In genomic region chr20:57274299-57274698, GRCh38 we compare ENCODE assay signal across 35 cellular contexts. TPM values are rescaled to one million over a fixed set of nuclear protein-coding genes. Genes with fewer than 3 reads are reported as not detected.
"Had no signal": no experiment of that assay in that cellular context is flagged by ENCODE, and none has a peak within 500 bp of the region (broad histone marks: within the 10 kb centered on the region; RNA-seq: fewer than 3 reads in every experiment).

No MANE protein-coding gene starts in this region.

- H3K4me1 Mint-ChIP-seq: activated CD4-positive, alpha-beta T cell treated with anti-CD3 and anti-CD28 coated beads for 36 hours; activated CD4-positive, alpha-beta T cell treated with anti-CD3 and anti-CD28 coated beads, Interleukin-2, amount 10 ng/mL, durations not matched to agents 24 days and 14 days; activated CD8-positive, alpha-beta memory T cell treated with anti-CD3 and anti-CD28 coated beads, Interleukin-2, amount 10 ng/mL, durations not matched to agents 7 days and 5 days; activated naive CD4-positive, alpha-beta T cell treated with anti-CD3 and anti-CD28 coated beads, Interleukin-2, amount 10 ng/mL, durations not matched to agents 7 days and 5 days; activated naive CD8-positive, alpha-beta T cell treated with anti-CD3 and anti-CD28 coated beads, Interleukin-2, amount 10 ng/mL, durations not matched to agents 7 days and 5 days; T-cell had no signal

- H3K9me3 ChIP-seq: body of pancreas, esophagus muscularis mucosa, gastrocnemius medialis, heart right ventricle had no signal

- H3K36me3 ChIP-seq: esophagus muscularis mucosa, gastrocnemius medialis, heart right ventricle, WERI-Rb-1 had no signal

- H3K27ac ChIP-seq: body of pancreas, esophagus muscularis mucosa, foreskin keratinocyte, gastrocnemius medialis, heart right ventricle, WERI-Rb-1 had no signal

- DNase-seq: activated CD4-positive, alpha-beta memory T cell treated with anti-CD3 and anti-CD28 coated beads for 36 hours; activated CD4-positive, alpha-beta T cell treated with anti-CD3 and anti-CD28 coated beads for 36 hours; activated CD4-positive, alpha-beta T cell treated with anti-CD3 and anti-CD28 coated beads, Interleukin-2, amount 10 ng/mL, durations not matched to agents 24 days and 14 days; activated CD4-positive, CD25-positive, alpha-beta regulatory T cell; activated CD4-positive, CD25-positive, alpha-beta regulatory T cell treated with anti-CD3 and anti-CD28 coated beads, Interleukin-2, amount 50 U/mL, for 72 hours; activated CD8-positive, alpha-beta memory T cell treated with anti-CD3 and anti-CD28 coated beads, Interleukin-2, amount 10 ng/mL, durations not matched to agents 7 days and 5 days; activated CD8-positive, alpha-beta memory T cell treated with anti-CD3 and anti-CD28 coated beads, Interleukin-2, amount 50 U/mL, for 4 hours; activated CD8-positive, alpha-beta T cell treated with anti-CD3 and anti-CD28 coated beads, Interleukin-2, amount 10 ng/mL, durations not matched to agents 7 days and 5 days; activated gamma-delta T cell; activated naive CD4-positive, alpha-beta T cell; activated naive CD4-positive, alpha-beta T cell treated with anti-CD3 and anti-CD28 coated beads, Interleukin-2, amount 10 ng/mL, durations not matched to agents 7 days and 5 days; activated naive CD8-positive, alpha-beta T cell treated with anti-CD3 and anti-CD28 coated beads, Interleukin-2, amount 10 ng/mL, durations not matched to agents 7 days and 5 days; activated T-cell treated with anti-CD3 and anti-CD28 coated beads, Interleukin-2, amount 50 U/mL, for 1 hour; activated T-cell treated with anti-CD3 and anti-CD28 coated beads, Interleukin-2, amount 50 U/mL, for 72 hours; anterior cingulate cortex; body of pancreas; caudate nucleus; cortex of kidney; dermis blood vessel endothelial cell; effector CD4-positive, alpha-beta T cell; effector memory CD8-positive, alpha-beta T cell; erythroblast; foreskin keratinocyte; gastrocnemius medialis; heart right ventricle; T-cell; T-helper 9 cell; WERI-Rb-1 had no signal

- H3K27ac Mint-ChIP-seq: activated CD4-positive, alpha-beta memory T cell treated with anti-CD3 and anti-CD28 coated beads for 36 hours; activated CD4-positive, alpha-beta T cell treated with anti-CD3 and anti-CD28 coated beads for 36 hours; activated CD4-positive, alpha-beta T cell treated with anti-CD3 and anti-CD28 coated beads, Interleukin-2, amount 10 ng/mL, durations not matched to agents 24 days and 14 days; activated CD8-positive, alpha-beta memory T cell treated with anti-CD3 and anti-CD28 coated beads, Interleukin-2, amount 10 ng/mL, durations not matched to agents 7 days and 5 days; activated CD8-positive, alpha-beta T cell treated with anti-CD3 and anti-CD28 coated beads, Interleukin-2, amount 10 ng/mL, durations not matched to agents 7 days and 5 days; activated naive CD4-positive, alpha-beta T cell treated with anti-CD3 and anti-CD28 coated beads, Interleukin-2, amount 50 U/mL, for 72 hours; activated naive CD8-positive, alpha-beta T cell treated with anti-CD3 and anti-CD28 coated beads, Interleukin-2, amount 10 ng/mL, durations not matched to agents 7 days and 5 days; activated T-cell treated with anti-CD3 and anti-CD28 coated beads, Interleukin-2, amount 50 U/mL, for 72 hours; effector memory CD8-positive, alpha-beta T cell; T-helper 1 cell treated with Interleukin-12 subunit alpha and Interleukin-12 subunit beta and Interleukin-4 antibody, amounts not matched to agents 30 μg/mL and 1 μg/mL, for 36 hours had no signal

- H3K4me1 ChIP-seq: body of pancreas, esophagus muscularis mucosa, gastrocnemius medialis, heart right ventricle had no signal

- H3K36me3 Mint-ChIP-seq: activated CD4-positive, alpha-beta memory T cell treated with anti-CD3 and anti-CD28 coated beads for 36 hours; activated CD8-positive, alpha-beta memory T cell treated with anti-CD3 and anti-CD28 coated beads, Interleukin-2, amount 10 ng/mL, durations not matched to agents 7 days and 5 days; activated naive CD4-positive, alpha-beta T cell treated with anti-CD3 and anti-CD28 coated beads, Interleukin-2, amount 10 ng/mL, durations not matched to agents 7 days and 5 days; activated naive CD4-positive, alpha-beta T cell treated with anti-CD3 and anti-CD28 coated beads, Interleukin-2, amount 50 U/mL, for 72 hours; activated naive CD8-positive, alpha-beta T cell treated with anti-CD3 and anti-CD28 coated beads, Interleukin-2, amount 10 ng/mL, durations not matched to agents 7 days and 5 days; T-cell had no signal

- H3K4me3 ChIP-seq: body of pancreas, esophagus muscularis mucosa, gastrocnemius medialis, heart right ventricle had no signal

- ATAC-seq: activated CD4-positive, alpha-beta T cell treated with anti-CD3 and anti-CD28 coated beads for 36 hours; activated CD8-positive, alpha-beta memory T cell treated with anti-CD3 and anti-CD28 coated beads, Interleukin-2, amount 10 ng/mL, durations not matched to agents 7 days and 5 days; activated CD8-positive, alpha-beta T cell treated with anti-CD3 and anti-CD28 coated beads, Interleukin-2, amount 10 ng/mL, durations not matched to agents 7 days and 5 days; activated naive CD4-positive, alpha-beta T cell treated with anti-CD3 and anti-CD28 coated beads, Interleukin-2, amount 50 U/mL, for 72 hours; activated T-cell treated with anti-CD3 and anti-CD28 coated beads, Interleukin-2, amount 50 U/mL, for 72 hours; body of pancreas; effector memory CD8-positive, alpha-beta T cell; foreskin keratinocyte; gastrocnemius medialis; heart right ventricle; T-cell had no signal

- H3K9me3 Mint-ChIP-seq: activated CD4-positive, alpha-beta memory T cell treated with anti-CD3 and anti-CD28 coated beads for 36 hours; activated CD4-positive, alpha-beta T cell treated with anti-CD3 and anti-CD28 coated beads, Interleukin-2, amount 10 ng/mL, durations not matched to agents 24 days and 14 days; activated naive CD4-positive, alpha-beta T cell treated with anti-CD3 and anti-CD28 coated beads, Interleukin-2, amount 10 ng/mL, durations not matched to agents 7 days and 5 days; activated naive CD4-positive, alpha-beta T cell treated with anti-CD3 and anti-CD28 coated beads, Interleukin-2, amount 50 U/mL, for 72 hours; activated naive CD8-positive, alpha-beta T cell treated with anti-CD3 and anti-CD28 coated beads, Interleukin-2, amount 10 ng/mL, durations not matched to agents 7 days and 5 days; activated T-cell treated with anti-CD3 and anti-CD28 coated beads, Interleukin-2, amount 50 U/mL, for 72 hours; effector memory CD8-positive, alpha-beta T cell; T-cell; T-helper 1 cell treated with Interleukin-12 subunit alpha and Interleukin-12 subunit beta and Interleukin-4 antibody, amounts not matched to agents 30 μg/mL and 1 μg/mL, for 36 hours had no signal

- H3K4me3 Mint-ChIP-seq: activated CD4-positive, alpha-beta memory T cell treated with anti-CD3 and anti-CD28 coated beads for 36 hours; activated CD4-positive, alpha-beta T cell treated with anti-CD3 and anti-CD28 coated beads for 36 hours; activated CD4-positive, alpha-beta T cell treated with anti-CD3 and anti-CD28 coated beads, Interleukin-2, amount 10 ng/mL, durations not matched to agents 24 days and 14 days; activated CD8-positive, alpha-beta memory T cell treated with anti-CD3 and anti-CD28 coated beads, Interleukin-2, amount 10 ng/mL, durations not matched to agents 7 days and 5 days; activated CD8-positive, alpha-beta T cell treated with anti-CD3 and anti-CD28 coated beads, Interleukin-2, amount 10 ng/mL, durations not matched to agents 7 days and 5 days; activated naive CD4-positive, alpha-beta T cell treated with anti-CD3 and anti-CD28 coated beads, Interleukin-2, amount 10 ng/mL, durations not matched to agents 7 days and 5 days; activated naive CD8-positive, alpha-beta T cell treated with anti-CD3 and anti-CD28 coated beads, Interleukin-2, amount 10 ng/mL, durations not matched to agents 7 days and 5 days; activated T-cell treated with anti-CD3 and anti-CD28 coated beads, Interleukin-2, amount 50 U/mL, for 72 hours; effector memory CD8-positive, alpha-beta T cell; T-cell; T-helper 1 cell treated with Interleukin-12 subunit alpha and Interleukin-12 subunit beta and Interleukin-4 antibody, amounts not matched to agents 30 μg/mL and 1 μg/mL, for 36 hours had no signal

- FAIRE-seq: colon had no signal

RNA-seq across cellular contexts. Expression of gene BMP7, which starts 7.9 kb away (rescaled TPM):
- total RNA-seq: activated CD4-positive, alpha-beta memory T cell treated with anti-CD3 and anti-CD28 coated beads for 36 hours; activated CD8-positive, alpha-beta memory T cell treated with anti-CD3 and anti-CD28 coated beads for 36 hours; activated CD8-positive, alpha-beta memory T cell treated with anti-CD3 and anti-CD28 coated beads, Interleukin-2, amount 10 ng/mL, durations not matched to agents 7 days and 5 days; activated CD8-positive, alpha-beta T cell treated with anti-CD3 and anti-CD28 coated beads, Interleukin-2, amount 10 ng/mL, durations not matched to agents 7 days and 5 days; activated naive CD4-positive, alpha-beta T cell treated with anti-CD3 and anti-CD28 coated beads, Interleukin-2, amount 50 U/mL, for 72 hours; activated naive CD8-positive, alpha-beta T cell treated with anti-CD3 and anti-CD28 coated beads, Interleukin-2, amount 10 ng/mL, durations not matched to agents 7 days and 5 days; chondrocyte; dermis blood vessel endothelial cell; foreskin keratinocyte; T-cell; T-helper 2 cell treated with Interferon-gamma antibody and Interleukin-4, amounts not matched to agents 100 ng/mL and 5 ng/mL, for 36 hours had no signal

RNA-seq across cellular contexts. Expression of gene SPO11, which starts 55.3 kb away (rescaled TPM):
- total RNA-seq: activated CD4-positive, alpha-beta memory T cell treated with anti-CD3 and anti-CD28 coated beads for 36 hours; activated CD4-positive, alpha-beta T cell treated with anti-CD3 and anti-CD28 coated beads for 36 hours; activated CD4-positive, alpha-beta T cell treated with anti-CD3 and anti-CD28 coated beads, Interleukin-2, amount 10 ng/mL, durations not matched to agents 24 days and 14 days; activated CD8-positive, alpha-beta memory T cell treated with anti-CD3 and anti-CD28 coated beads for 36 hours; activated CD8-positive, alpha-beta memory T cell treated with anti-CD3 and anti-CD28 coated beads, Interleukin-2, amount 10 ng/mL, durations not matched to agents 7 days and 5 days; activated CD8-positive, alpha-beta T cell treated with anti-CD3 and anti-CD28 coated beads, Interleukin-2, amount 10 ng/mL, durations not matched to agents 7 days and 5 days; activated naive CD4-positive, alpha-beta T cell treated with anti-CD3 and anti-CD28 coated beads, Interleukin-2, amount 50 U/mL, for 72 hours; activated naive CD8-positive, alpha-beta T cell treated with anti-CD3 and anti-CD28 coated beads, Interleukin-2, amount 10 ng/mL, durations not matched to agents 7 days and 5 days; activated T-cell treated with anti-CD3 and anti-CD28 coated beads, Interleukin-2, amount 50 U/mL, for 72 hours; body of pancreas; chondrocyte; dermis blood vessel endothelial cell; esophagus muscularis mucosa; foreskin keratinocyte; gastrocnemius medialis; heart right ventricle; T-cell; T-helper 2 cell treated with Interferon-gamma antibody and Interleukin-4, amounts not matched to agents 100 ng/mL and 5 ng/mL, for 36 hours had no signal
